ENCODE assay signal across 2 cellular contexts in genomic region chr4:7414046-7414445, GRCh38.
TF ChIP-seq lines count a peak whose summit lies in the region.

No MANE protein-coding gene starts in this region.

TF ChIP-seq in SK-N-SH, 30 proteins besides CTCF, POLR2A, EP300 and RAD21 (continued from another document):
- TF ChIP-seq REST (IDR thresholded peaks at IDR 0.05; ENCODE audit: low read depth, low read length) = no peak
- no peak for TF ChIP-seq POLR2AphosphoS5 (IDR thresholded peaks at IDR 0.05; ENCODE audit: low read depth, low read length)
- no peak for TF ChIP-seq GABPA (IDR thresholded peaks at IDR 0.05; ENCODE audit: low read depth)
- no peak for TF ChIP-seq SMC3 (IDR thresholded peaks at IDR 0.05; ENCODE audit: low read depth, low read length)
- TF ChIP-seq RFX5 (IDR thresholded peaks at IDR 0.05; ENCODE audit: low read length) = no peak
- TF ChIP-seq ELF1 (IDR thresholded peaks at IDR 0.05) = no peak
- no peak for TF ChIP-seq IRF3 (IDR thresholded peaks at IDR 0.05; ENCODE audit: low read depth, low read length)
- no peak for TF ChIP-seq EZH2phosphoT487 (IDR thresholded peaks at IDR 0.05; ENCODE audit: borderline replicate concordance, low read depth)
- TF ChIP-seq FOSL2 (IDR thresholded peaks at IDR 0.05; ENCODE audit: borderline replicate concordance, low read depth) = no peak

TF ChIP-seq in WTC11, 78 proteins besides CTCF, POLR2A, EP300 and RAD21 (continued from another document):
- no peak for TF ChIP-seq ZSCAN18 (CRISPR knock-in tag; IDR thresholded peaks at IDR 0.05)
- TF ChIP-seq ZBTB21 (CRISPR knock-in tag; IDR thresholded peaks at IDR 0.05; ENCODE audit: borderline replicate concordance) = no peak
- TF ChIP-seq E2F4 (CRISPR knock-in tag; IDR thresholded peaks at IDR 0.05; ENCODE audit: borderline replicate concordance, low read depth) = no peak
- TF ChIP-seq ZMAT4 (CRISPR knock-in tag; IDR thresholded peaks at IDR 0.05) = no peak
